2 cellular contexts compared by ENCODE assay signal in the genomic region with DNA sequence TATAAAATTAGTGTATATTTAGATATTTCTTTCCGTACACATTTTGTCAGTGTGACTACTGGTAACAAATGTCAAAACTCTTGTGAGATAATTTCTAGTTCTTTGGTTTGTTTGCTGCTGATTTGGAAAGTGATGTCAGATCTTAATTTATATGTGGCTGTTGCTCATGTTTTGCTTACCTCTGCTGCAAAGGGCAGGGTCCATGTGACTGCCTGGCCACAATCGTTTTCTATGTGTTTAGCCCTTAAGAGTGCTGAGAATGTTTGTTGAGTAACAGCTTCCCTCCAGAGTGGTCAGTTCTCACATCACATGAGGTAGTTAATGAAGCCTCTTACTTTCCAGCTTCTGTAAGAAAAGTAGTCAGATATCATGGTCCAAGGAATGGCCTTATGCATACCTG.
TF ChIP-seq lines count a peak whose summit lies in the region.

No MANE protein-coding gene starts in this region.

TF ChIP-seq in GM12878, 131 proteins besides CTCF, POLR2A, EP300 and RAD21 (continued from another document and continues in another):
- TF ChIP-seq BHLHE40 (IDR thresholded peaks at IDR 0.05; ENCODE audit: borderline replicate concordance in 1 of 2, low read depth in 2 of 2, low read length in 1 of 2) = peak in 1 of 2 experiments; percentile 9; a peak in 1 of 4 replicates
- TF ChIP-seq YY1 (IDR thresholded peaks at IDR 0.05; ENCODE audit: low read depth, low read length) = no peak
- no peak for TF ChIP-seq HDAC6 (IDR thresholded peaks at IDR 0.05; ENCODE audit: unreplicated experiment)
- no peak for TF ChIP-seq NFXL1 (IDR thresholded peaks at IDR 0.05; ENCODE audit: borderline replicate concordance)
- TF ChIP-seq JUND (IDR thresholded peaks at IDR 0.05; ENCODE audit: low read depth, low read length) = 0 out of 2 replicates have a peak, but pooled peaks have one; percentile 18
- no peak for TF ChIP-seq SUPT20H (IDR thresholded peaks at IDR 0.05; ENCODE audit: borderline replicate concordance, control insufficient read depth, low read depth, low read length)
- no peak for TF ChIP-seq E4F1 (IDR thresholded peaks at IDR 0.05; ENCODE audit: borderline replicate concordance, partially characterized antibody)
- TF ChIP-seq NRF1 (conservative IDR thresholded peaks at IDR 0.05; ENCODE audit: low read depth, low read length) = no peak
- TF ChIP-seq LARP7 (IDR thresholded peaks at IDR 0.05) = no peak
- 0 out of 2 replicates have a peak, but pooled peaks have one; percentile 14 for TF ChIP-seq MXI1 (IDR thresholded peaks at IDR 0.05; ENCODE audit: low read depth, low read length)
- no peak for TF ChIP-seq BCLAF1 (IDR thresholded peaks at IDR 0.05)
- no peak for TF ChIP-seq NFIC (IDR thresholded peaks at IDR 0.05; ENCODE audit: low read depth, low read length)
- no peak for TF ChIP-seq ZNF274 (IDR thresholded peaks at IDR 0.05; ENCODE audit: insufficient read depth, insufficient read length)
- TF ChIP-seq CBX3 (IDR thresholded peaks at IDR 0.05; ENCODE audit: borderline replicate concordance, low read depth) = no peak
- no peak for TF ChIP-seq SKIL (IDR thresholded peaks at IDR 0.05; ENCODE audit: low read depth, poor library complexity, severe bottlenecking)
- peak; percentile 53 for TF ChIP-seq RAD51 (IDR thresholded peaks at IDR 0.05)

TF ChIP-seq in HepG2, 621 proteins besides CTCF, POLR2A, EP300 and RAD21 (continued from another document and continues in another):
- TF ChIP-seq LRRFIP1 (CRISPR knock-in tag; conservative IDR thresholded peaks at IDR 0.05) (no peak), ZNF512 (CRISPR knock-in tag; IDR thresholded peaks at IDR 0.05) (no peak), ERF (CRISPR knock-in tag; IDR thresholded peaks at IDR 0.05) (0 out of 2 replicates have a peak, but pooled peaks have one; percentile 21), HHEX (CRISPR knock-in tag; IDR thresholded peaks at IDR 0.05) (no peak), KLF12 (CRISPR knock-in tag; IDR thresholded peaks at IDR 0.05; ENCODE audit: borderline replicate concordance) (no peak), THAP7 (CRISPR knock-in tag; IDR thresholded peaks at IDR 0.05) (no peak), HDAC6 (IDR thresholded peaks at IDR 0.05; ENCODE audit: low read depth, low read length) (no peak), ZNF550 (CRISPR knock-in tag; IDR thresholded peaks at IDR 0.05; ENCODE audit: borderline replicate concordance) (no peak), NFE2L1 (CRISPR knock-in tag; IDR thresholded peaks at IDR 0.05; ENCODE audit: borderline replicate concordance) (no peak), CCAR2 (optimal IDR thresholded peaks at IDR 0.05; ENCODE audit: low read depth, low read length) (no peak), JUN (CRISPR knock-in tag; IDR thresholded peaks at IDR 0.05) (no peak), ZNF232 (CRISPR knock-in tag; IDR thresholded peaks at IDR 0.05; ENCODE audit: borderline replicate concordance) (0 out of 2 replicates have a peak, but pooled peaks have one; percentile 25), ZBTB34 (CRISPR knock-in tag; IDR thresholded peaks at IDR 0.05) (no peak), ZNF564 (CRISPR knock-in tag; IDR thresholded peaks at IDR 0.05) (no peak), GATAD2A (CRISPR knock-in tag; IDR thresholded peaks at IDR 0.05) (0 out of 2 replicates have a peak, but pooled peaks have one; percentile 15), TARDBP (CRISPR knock-in tag; IDR thresholded peaks at IDR 0.05) (no peak)
- TF ChIP-seq, protein P1, sequence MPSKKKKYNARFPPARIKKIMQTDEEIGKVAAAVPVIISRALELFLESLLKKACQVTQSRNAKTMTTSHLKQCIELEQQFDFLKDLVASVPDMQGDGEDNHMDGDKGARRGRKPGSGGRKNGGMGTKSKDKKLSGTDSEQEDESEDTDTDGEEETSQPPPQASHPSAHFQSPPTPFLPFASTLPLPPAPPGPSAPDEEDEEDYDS (CRISPR knock-in tag; IDR thresholded peaks at IDR 0.05) = no peak
- TF ChIP-seq, protein P2, sequence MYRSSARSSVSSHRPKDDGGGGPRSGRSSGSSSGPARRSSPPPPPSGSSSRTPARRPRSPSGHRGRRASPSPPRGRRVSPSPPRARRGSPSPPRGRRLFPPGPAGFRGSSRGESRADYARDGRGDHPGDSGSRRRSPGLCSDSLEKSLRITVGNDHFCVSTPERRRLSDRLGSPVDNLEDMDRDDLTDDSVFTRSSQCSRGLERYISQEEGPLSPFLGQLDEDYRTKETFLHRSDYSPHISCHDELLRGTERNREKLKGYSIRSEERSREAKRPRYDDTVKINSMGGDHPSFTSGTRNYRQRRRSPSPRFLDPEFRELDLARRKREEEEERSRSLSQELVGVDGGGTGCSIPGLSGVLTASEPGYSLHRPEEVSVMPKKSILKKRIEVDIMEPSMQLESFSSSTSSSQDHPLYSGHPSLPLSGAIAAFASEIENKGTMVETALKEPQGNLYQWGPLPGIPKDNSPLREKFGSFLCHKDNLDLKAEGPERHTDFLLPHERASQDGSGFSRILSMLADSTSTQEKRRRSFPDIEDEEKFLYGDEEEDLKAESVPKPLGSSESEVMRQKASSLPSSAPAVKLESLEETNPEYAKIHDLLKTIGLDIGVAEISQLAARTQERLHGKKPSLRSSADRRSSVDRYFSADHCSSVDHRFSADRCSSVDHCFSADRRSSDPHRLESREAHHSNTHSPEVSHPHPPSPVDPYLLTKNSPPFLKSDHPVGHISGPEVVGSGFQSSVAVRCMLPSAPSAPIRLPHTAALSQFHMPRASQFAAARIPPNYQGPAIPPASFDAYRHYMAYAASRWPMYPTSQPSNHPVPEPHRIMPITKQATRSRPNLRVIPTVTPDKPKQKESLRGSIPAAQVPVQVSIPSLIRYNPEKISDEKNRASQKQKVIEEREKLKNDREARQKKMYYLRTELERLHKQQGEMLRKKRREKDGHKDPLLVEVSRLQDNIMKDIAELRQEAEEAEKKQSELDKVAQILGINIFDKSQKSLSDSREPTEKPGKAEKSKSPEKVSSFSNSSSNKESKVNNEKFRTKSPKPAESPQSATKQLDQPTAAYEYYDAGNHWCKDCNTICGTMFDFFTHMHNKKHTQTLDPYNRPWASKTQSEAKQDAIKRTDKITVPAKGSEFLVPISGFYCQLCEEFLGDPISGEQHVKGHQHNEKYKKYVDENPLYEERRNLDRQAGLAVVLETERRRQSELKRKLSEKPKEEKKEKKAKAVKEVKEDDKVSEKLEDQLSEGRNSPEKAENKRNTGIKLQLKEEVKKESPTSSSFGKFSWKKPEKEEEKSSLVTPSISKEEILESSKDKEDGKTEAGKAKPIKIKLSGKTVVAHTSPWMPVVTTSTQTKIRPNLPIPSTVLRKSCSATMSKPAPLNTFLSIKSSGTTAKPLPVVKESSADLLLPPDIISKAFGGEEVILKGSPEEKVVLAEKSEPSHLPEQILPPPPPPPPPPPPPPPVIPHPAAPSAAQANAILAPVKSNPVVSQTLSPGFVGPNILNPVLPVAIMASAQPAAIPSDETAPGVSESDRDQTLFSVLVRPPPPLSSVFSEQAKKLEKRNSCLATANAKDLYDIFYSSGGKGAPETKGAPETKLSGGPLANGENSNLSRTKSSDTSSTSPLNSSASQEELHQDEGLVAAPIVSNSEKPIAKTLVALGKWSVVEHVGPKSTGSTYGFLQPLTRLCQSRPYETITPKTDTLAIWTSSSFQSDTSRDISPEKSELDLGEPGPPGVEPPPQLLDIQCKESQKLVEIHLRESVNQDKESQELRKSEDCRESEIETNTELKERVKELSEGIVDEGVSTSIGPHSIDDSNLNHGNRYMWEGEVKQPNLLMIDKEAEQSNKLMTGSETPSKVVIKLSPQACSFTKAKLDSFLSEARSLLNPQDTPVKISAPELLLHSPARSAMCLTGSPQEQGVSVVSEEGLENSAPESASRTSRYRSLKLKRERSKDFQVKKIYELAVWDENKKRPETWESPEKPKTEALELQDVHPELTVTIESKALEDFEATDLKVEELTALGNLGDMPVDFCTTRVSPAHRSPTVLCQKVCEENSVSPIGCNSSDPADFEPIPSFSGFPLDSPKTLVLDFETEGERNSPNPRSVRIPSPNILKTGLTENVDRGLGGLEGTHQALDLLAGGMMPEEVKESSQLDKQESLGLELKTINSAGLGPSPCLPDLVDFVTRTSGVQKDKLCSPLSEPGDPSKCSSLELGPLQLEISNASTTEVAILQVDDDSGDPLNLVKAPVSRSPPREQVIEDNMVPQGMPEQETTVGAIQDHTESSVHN (CRISPR knock-in tag; IDR thresholded peaks at IDR 0.05) = no peak
- TF ChIP-seq, protein P3, sequence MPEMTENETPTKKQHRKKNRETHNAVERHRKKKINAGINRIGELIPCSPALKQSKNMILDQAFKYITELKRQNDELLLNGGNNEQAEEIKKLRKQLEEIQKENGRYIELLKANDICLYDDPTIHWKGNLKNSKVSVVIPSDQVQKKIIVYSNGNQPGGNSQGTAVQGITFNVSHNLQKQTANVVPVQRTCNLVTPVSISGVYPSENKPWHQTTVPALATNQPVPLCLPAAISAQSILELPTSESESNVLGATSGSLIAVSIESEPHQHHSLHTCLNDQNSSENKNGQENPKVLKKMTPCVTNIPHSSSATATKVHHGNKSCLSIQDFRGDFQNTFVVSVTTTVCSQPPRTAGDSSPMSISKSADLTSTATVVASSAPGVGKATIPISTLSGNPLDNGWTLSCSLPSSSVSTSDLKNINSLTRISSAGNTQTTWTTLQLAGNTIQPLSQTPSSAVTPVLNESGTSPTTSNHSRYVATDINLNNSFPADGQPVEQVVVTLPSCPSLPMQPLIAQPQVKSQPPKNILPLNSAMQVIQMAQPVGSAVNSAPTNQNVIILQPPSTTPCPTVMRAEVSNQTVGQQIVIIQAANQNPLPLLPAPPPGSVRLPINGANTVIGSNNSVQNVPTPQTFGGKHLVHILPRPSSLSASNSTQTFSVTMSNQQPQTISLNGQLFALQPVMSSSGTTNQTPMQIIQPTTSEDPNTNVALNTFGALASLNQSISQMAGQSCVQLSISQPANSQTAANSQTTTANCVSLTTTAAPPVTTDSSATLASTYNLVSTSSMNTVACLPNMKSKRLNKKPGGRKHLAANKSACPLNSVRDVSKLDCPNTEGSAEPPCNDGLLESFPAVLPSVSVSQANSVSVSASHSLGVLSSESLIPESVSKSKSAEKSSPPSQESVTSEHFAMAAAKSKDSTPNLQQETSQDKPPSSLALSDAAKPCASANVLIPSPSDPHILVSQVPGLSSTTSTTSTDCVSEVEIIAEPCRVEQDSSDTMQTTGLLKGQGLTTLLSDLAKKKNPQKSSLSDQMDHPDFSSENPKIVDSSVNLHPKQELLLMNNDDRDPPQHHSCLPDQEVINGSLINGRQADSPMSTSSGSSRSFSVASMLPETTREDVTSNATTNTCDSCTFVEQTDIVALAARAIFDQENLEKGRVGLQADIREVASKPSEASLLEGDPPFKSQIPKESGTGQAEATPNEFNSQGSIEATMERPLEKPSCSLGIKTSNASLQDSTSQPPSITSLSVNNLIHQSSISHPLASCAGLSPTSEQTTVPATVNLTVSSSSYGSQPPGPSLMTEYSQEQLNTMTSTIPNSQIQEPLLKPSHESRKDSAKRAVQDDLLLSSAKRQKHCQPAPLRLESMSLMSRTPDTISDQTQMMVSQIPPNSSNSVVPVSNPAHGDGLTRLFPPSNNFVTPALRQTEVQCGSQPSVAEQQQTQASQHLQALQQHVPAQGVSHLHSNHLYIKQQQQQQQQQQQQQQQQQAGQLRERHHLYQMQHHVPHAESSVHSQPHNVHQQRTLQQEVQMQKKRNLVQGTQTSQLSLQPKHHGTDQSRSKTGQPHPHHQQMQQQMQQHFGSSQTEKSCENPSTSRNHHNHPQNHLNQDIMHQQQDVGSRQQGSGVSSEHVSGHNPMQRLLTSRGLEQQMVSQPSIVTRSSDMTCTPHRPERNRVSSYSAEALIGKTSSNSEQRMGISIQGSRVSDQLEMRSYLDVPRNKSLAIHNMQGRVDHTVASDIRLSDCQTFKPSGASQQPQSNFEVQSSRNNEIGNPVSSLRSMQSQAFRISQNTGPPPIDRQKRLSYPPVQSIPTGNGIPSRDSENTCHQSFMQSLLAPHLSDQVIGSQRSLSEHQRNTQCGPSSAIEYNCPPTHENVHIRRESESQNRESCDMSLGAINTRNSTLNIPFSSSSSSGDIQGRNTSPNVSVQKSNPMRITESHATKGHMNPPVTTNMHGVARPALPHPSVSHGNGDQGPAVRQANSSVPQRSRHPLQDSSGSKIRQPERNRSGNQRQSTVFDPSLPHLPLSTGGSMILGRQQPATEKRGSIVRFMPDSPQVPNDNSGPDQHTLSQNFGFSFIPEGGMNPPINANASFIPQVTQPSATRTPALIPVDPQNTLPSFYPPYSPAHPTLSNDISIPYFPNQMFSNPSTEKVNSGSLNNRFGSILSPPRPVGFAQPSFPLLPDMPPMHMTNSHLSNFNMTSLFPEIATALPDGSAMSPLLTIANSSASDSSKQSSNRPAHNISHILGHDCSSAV (CRISPR knock-in tag; IDR thresholded peaks at IDR 0.05; ENCODE audit: borderline replicate concordance) = no peak
